8 cellular contexts compared by ENCODE assay signal in the genomic region with DNA sequence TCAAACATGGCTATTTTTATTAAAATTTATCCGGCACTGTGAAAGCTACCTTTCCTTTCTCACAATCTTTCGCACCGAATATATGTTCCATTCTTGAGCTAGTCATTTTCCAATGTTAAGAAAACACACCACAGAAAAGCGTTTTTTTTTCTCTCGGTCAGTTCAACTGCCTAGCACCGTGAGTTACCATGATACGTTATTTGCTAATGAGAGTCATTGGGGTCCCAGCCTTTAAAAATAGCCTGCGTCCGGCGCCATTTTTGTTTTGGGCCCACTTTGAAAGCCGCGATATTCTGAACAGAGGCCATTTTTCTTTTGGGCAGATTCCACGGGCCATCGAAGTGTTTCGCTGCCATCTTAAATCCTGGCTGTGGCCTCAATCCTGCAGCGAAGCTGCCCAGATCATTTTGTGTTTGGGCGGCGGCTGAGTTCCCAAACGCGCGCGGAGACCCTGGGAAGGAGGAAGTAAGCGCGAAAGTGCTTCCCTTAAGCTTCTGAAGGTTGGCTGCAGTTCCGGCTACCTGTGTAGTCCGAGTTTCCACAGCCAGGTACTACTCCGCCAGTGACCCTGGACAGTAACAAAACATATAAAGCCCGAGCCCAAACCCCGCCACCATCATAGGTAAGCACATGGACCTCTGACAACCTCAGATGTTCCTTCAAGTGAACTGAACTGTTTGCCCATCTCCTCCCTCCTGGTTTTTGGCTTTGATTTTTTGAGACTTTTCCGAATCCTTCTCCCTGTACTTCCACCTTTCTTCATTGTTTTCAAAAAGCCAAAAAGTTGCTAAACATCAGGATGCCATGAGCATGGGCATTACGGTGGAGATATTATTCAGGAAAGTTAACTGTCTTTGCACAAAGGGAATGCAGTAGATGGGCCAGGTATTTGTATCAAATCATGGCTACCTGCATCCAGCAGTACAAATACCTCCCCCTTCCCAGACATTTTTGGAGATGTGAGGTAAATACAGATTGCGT. TPM values are rescaled to one million over a fixed set of nuclear protein-coding genes. Genes with fewer than 3 reads are reported as not detected.
DNase-seq lines count a peak whose midpoint lies in the region; FAIRE-seq and TF ChIP-seq lines count a peak whose summit lies in the region.

Gene SLX4IP (plus strand): TSS at position 474 of the 981 bp plus-strand sequence. CDS start 22,900 bp downstream, outside the sequence.

- TF ChIP-seq CTCF in HFF-Myc (IDR thresholded peaks at IDR 0.05; ENCODE audit: low read depth, low read length, missing control alignments): no peak

- H3K9me3 ChIP-seq in SJSA1 (replicated peaks) (no peaks in the 10 kb centered on the region), neuron (ENCODE audit: low read length) (no peaks in the 10 kb centered on the region), subcutaneous abdominal adipose tissue (ENCODE audit: control insufficient read depth in 5 of 5, low read length in 5 of 5) (no peaks in the 10 kb centered on the region)

- peaks cover 42% of the 10 kb centered on the region for H3K4me1 Mint-ChIP-seq in activated naive CD4-positive, alpha-beta T cell treated with anti-CD3 and anti-CD28 coated beads for 36 hours (ENCODE audit: low read depth)

- intact Hi-C loops in activated naive CD4-positive, alpha-beta T cell treated with anti-CD3 and anti-CD28 coated beads for 36 hours (cut with micrococcal nuclease): loop anchor here (1.0 to 5.0 kb wide), 11 partner anchors 12 to 1457 kb away; partner anchors contain the start of gene SNAP25

- H3K36me3 Mint-ChIP-seq in activated naive CD4-positive, alpha-beta T cell treated with anti-CD3 and anti-CD28 coated beads for 36 hours (ENCODE audit: low read depth): peaks cover 7% of the 10 kb centered on the region

- FAIRE-seq in frontal cortex (lab: Jason Lieb, UNC): peak; percentile 79

- peaks cover 5% of the 10 kb centered on the region; the same call in 1 of the 2 replicates for H3K36me3 ChIP-seq in SJSA1
- no peaks in the 10 kb centered on the region for H3K36me3 ChIP-seq in neuron (ENCODE audit: insufficient read depth, low read length)
- H3K36me3 ChIP-seq in subcutaneous abdominal adipose tissue (ENCODE audit: control insufficient read depth in 5 of 5, insufficient read depth in 5 of 5, low read length in 5 of 5): no peaks in the 10 kb centered on the region

- H3K27ac ChIP-seq in SJSA1 (peak within 1 kb of the TSS; percentile 87), subcutaneous abdominal adipose tissue (ENCODE audit: low read depth, low read length) (peak within 1 kb of the TSS; percentile 93)

- H3K4me1 ChIP-seq in SJSA1 (replicated peaks): peaks cover 19% of the 10 kb centered on the region
- peaks cover 12% of the 10 kb centered on the region for H3K4me1 ChIP-seq in neuron (ENCODE audit: insufficient read depth, low read length)
- H3K4me1 ChIP-seq in subcutaneous abdominal adipose tissue (ENCODE audit: control insufficient read depth in 5 of 5, insufficient read depth in 5 of 5, low read length in 5 of 5): peaks cover 0 to 32% (median 26%) of the 10 kb centered on the region in 5 donors

- peak within 1 kb of the TSS; percentile 77 to 96 (median 94) for H3K9ac ChIP-seq in subcutaneous abdominal adipose tissue (ENCODE audit: low read length in 5 of 5)

- H3K4me3 ChIP-seq in HFF-Myc (replicated peaks; ENCODE audit: low read depth, low read length): peak within 1 kb of the TSS; percentile 76
- H3K4me3 ChIP-seq in SJSA1: peak within 1 kb of the TSS; percentile 69
- peak within 1 kb of the TSS; percentile 91 for H3K4me3 ChIP-seq in neuron (ENCODE audit: low read length)
- H3K4me3 ChIP-seq in subcutaneous abdominal adipose tissue (ENCODE audit: low read depth in 1 of 5, low read length in 5 of 5): peak within 1 kb of the TSS; percentile 88 to 96 (median 94)

- no peaks in the 10 kb centered on the region for H3K27me3 ChIP-seq in SJSA1 (replicated peaks)
- no peaks in the 10 kb centered on the region for H3K27me3 ChIP-seq in neuron (ENCODE audit: insufficient read depth, low read length)
- H3K27me3 ChIP-seq in subcutaneous abdominal adipose tissue (ENCODE audit: control insufficient read depth in 5 of 5, insufficient read depth in 4 of 5, low read length in 5 of 5): no peaks in the 10 kb centered on the region

- H3K27me3 Mint-ChIP-seq in activated naive CD4-positive, alpha-beta T cell treated with anti-CD3 and anti-CD28 coated beads for 36 hours (ENCODE audit: low read depth): no peaks in the 10 kb centered on the region

- H2AFZ ChIP-seq in neuron (ENCODE audit: low read depth, low read length): peak within 1 kb of the TSS; percentile 90

- peak; percentile 82 for DNase-seq in GM04503 (ENCODE audit: low read depth)
- peak; percentile 92 for DNase-seq in HFF-Myc (ENCODE audit: extremely low read depth, low read depth)
- DNase-seq in MV-4-11 (lab: John Stamatoyannopoulos, UW): peak; percentile 97
- peak; percentile 90 to 93 for DNase-seq in SJSA1 (ENCODE audit: low read depth in 1 of 2, low spot score in 2 of 2)
- peak; percentile 91 for DNase-seq in activated naive CD4-positive, alpha-beta T cell treated with anti-CD3 and anti-CD28 coated beads for 36 hours
- peak; percentile 66 to 71 for DNase-seq in frontal cortex (ENCODE audit: low spot score in 2 of 2)

- CTCF ChIA-PET in activated naive CD4-positive, alpha-beta T cell treated with anti-CD3 and anti-CD28 coated beads for 36 hours (lab: Charles Lee): interaction anchor here (1.0 to 1.3 kb wide), 4 partner anchors 8 to 101 kb away, joined by 3 to 7 read pairs (median 4); no protein-coding TSS in a partner anchor

- peak within 1 kb of the TSS; percentile 96 for H3K27ac Mint-ChIP-seq in activated naive CD4-positive, alpha-beta T cell treated with anti-CD3 and anti-CD28 coated beads for 36 hours

- H3K9me3 Mint-ChIP-seq in activated naive CD4-positive, alpha-beta T cell treated with anti-CD3 and anti-CD28 coated beads for 36 hours: no peaks in the 10 kb centered on the region

- peak within 1 kb of the TSS; percentile 95 for H3K4me3 Mint-ChIP-seq in activated naive CD4-positive, alpha-beta T cell treated with anti-CD3 and anti-CD28 coated beads for 36 hours

RNA-seq across cellular contexts. Expression of gene SLX4IP, which starts in this region (rescaled TPM):
- 4.0 and 5.9 TPM in 2 replicates for total RNA-seq in SJSA1 (2014; rRNA removed; shearing (Covaris generic))
- 1 to 10 TPM; 4.9 to 5.2 TPM for total RNA-seq in activated naive CD4-positive, alpha-beta T cell treated with anti-CD3 and anti-CD28 coated beads for 36 hours
- total RNA-seq in frontal cortex: 8.2 TPM

Comparison
In these comparisons a context has a peak if more than half of its experiments do, and no peak if none do; other contexts are left out.
1. Peak in every context shown above with its lines: DNase-seq, H3K4me3 ChIP-seq and H3K27ac ChIP-seq.